In the genomic region with DNA sequence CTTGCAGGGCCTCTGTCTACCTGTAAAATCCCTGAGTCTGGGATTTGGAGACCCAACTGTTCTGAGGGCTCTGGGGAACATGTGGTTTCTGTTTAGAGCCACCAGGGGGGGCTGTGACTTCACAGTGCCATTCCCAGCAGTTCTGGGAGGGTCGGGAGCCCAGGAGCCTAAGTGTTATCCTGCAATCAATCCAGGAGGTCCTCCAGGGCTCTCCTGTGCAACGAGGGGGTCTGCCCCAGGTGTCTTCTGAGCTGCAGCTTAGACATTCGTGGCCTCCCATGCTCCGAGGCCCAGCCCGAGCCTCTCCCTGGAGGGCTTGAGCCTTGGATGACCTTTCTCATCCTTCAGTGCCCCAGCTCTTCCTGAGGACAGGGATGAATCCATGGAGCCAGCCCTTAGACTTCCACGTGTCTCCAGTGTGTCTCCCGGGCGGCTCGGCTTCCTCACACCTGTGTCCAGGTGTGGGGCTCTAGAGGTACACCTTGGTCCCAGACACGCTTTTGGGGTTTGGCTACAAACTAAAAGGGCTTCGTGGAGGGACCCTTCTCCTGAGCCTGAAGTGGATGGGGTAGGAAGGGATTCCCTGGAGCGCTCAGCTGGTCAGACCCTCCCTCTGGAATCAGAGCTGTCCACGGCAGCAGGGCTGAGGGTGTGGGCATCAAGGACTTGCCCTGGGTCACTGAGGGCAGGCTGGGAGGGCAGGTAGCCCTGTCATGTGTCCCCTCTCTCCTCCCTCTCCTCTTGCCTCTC, we compare ENCODE assay signal across 7 cellular contexts. TPM values are rescaled to one million over a fixed set of nuclear protein-coding genes. Genes with fewer than 3 reads are reported as not detected.
DNase-seq lines count a peak whose midpoint lies in the region; ATAC-seq and TF ChIP-seq lines count a peak whose summit lies in the region.

No MANE protein-coding gene starts in this region.

- DNase-seq in HFFc6 (no peak), Peyer's patch (peak in 2 of 3 donors; percentile 37 to 73), chondrocyte (ENCODE audit: low spot score) (no peak), left colon (peak in 1 of 2 donors; percentile 48), stomach (peak; percentile 54)
- DNase-seq in NK-92 treated with Interleukin-12 subunit alpha and Interleukin-12 subunit beta, amount 100 ng/mL, for 24 hours (lab: John Stamatoyannopoulos, UW): no peak

- no peak overlapping the region for H3K27ac Mint-ChIP-seq in HFFc6
- no peak overlapping the region for H3K27ac Mint-ChIP-seq in chondrocyte (ENCODE audit: unreplicated experiment)

- ATAC-seq in left colon: peak; percentile 77

- H3K4me3 ChIP-seq in DOHH2 (ENCODE audit: low read length) (no peak overlapping the region), Peyer's patch (no peak overlapping the region), stomach (no peak overlapping the region)

- no peak overlapping the region for H3K4me2 ChIP-seq in DOHH2 (ENCODE audit: low read length)

- no peaks in the 10 kb centered on the region for H3K36me3 ChIP-seq in DOHH2 (ENCODE audit: control insufficient read depth, low read length)
- H3K36me3 ChIP-seq in Peyer's patch: no peaks in the 10 kb centered on the region
- H3K36me3 ChIP-seq in stomach: no peaks in the 10 kb centered on the region

- H3F3A ChIP-seq in DOHH2 (ENCODE audit: control insufficient read depth, insufficient read depth): no peaks in the 10 kb centered on the region

- H3K27ac ChIP-seq in DOHH2 (ENCODE audit: low read depth, low read length) (no peak overlapping the region), Peyer's patch (no peak overlapping the region), stomach (no peak overlapping the region)

- H3K27me3 Mint-ChIP-seq in HFFc6 (ENCODE audit: insufficient read depth): peaks cover 8% of the 10 kb centered on the region; the same call in 1 of the 2 replicates
- no peaks in the 10 kb centered on the region for H3K27me3 Mint-ChIP-seq in chondrocyte (ENCODE audit: low read depth)

- H3K9me3 Mint-ChIP-seq in HFFc6 (no peaks in the 10 kb centered on the region), chondrocyte (ENCODE audit: low read depth) (no peaks in the 10 kb centered on the region)

- H4K20me1 ChIP-seq in DOHH2 (ENCODE audit: control insufficient read depth, insufficient read depth, low read depth, low read length): no peaks in the 10 kb centered on the region

- H3K4me1 ChIP-seq in DOHH2 (ENCODE audit: control insufficient read depth, low read length) (no peaks in the 10 kb centered on the region), Peyer's patch (no peaks in the 10 kb centered on the region), stomach (peaks cover 0 to 6% (median 2%) of the 10 kb centered on the region in 4 donors)

- peaks cover 21% of the 10 kb centered on the region for H3K4me1 Mint-ChIP-seq in HFFc6 (ENCODE audit: low read depth)
- H3K4me1 Mint-ChIP-seq in chondrocyte (ENCODE audit: low read depth): peaks cover 34% of the 10 kb centered on the region

- H3K9me2 ChIP-seq in DOHH2 (replicated peaks; ENCODE audit: control insufficient read depth, low read length): no peaks in the 10 kb centered on the region

- WGBS in stomach, 5 donors: 68 to 78% (median 71%) methylated on average over 12 to 13 of the region's 13 CpGs

- TF ChIP-seq CTCF in DOHH2 (IDR thresholded peaks at IDR 0.05; ENCODE audit: low read depth, low read length, poor library complexity, severe bottlenecking) (peak; percentile 83), HFFc6 (IDR thresholded peaks at IDR 0.05) (peak; percentile 97), Peyer's patch (IDR thresholded peaks at IDR 0.05) (peak; percentile 43 to 82 (median 76)), chondrocyte (IDR thresholded peaks at IDR 0.05) (peak; percentile 96), stomach (IDR thresholded peaks at IDR 0.05) (peak in 5 of 7 experiments; percentile 26 to 82 (median 74))

- TF ChIP-seq POLR2A in Peyer's patch (IDR thresholded peaks at IDR 0.05): no peak
- TF ChIP-seq POLR2A in stomach (IDR thresholded peaks at IDR 0.05): no peak

- no peak overlapping the region for H3K4me3 Mint-ChIP-seq in HFFc6
- no peak overlapping the region for H3K4me3 Mint-ChIP-seq in chondrocyte (ENCODE audit: unreplicated experiment)

- H3K27me3 ChIP-seq in DOHH2 (ENCODE audit: control insufficient read depth, low read length): peaks cover 37% of the 10 kb centered on the region
- no peaks in the 10 kb centered on the region for H3K27me3 ChIP-seq in Peyer's patch
- H3K27me3 ChIP-seq in stomach: no peaks in the 10 kb centered on the region

- H3K9me3 ChIP-seq in DOHH2 (ENCODE audit: control insufficient read depth, insufficient read depth, low read length) (no peaks in the 10 kb centered on the region), Peyer's patch (no peaks in the 10 kb centered on the region), stomach (no peaks in the 10 kb centered on the region)

- intact Hi-C loops in left colon (cut with DNase I, micrococcal nuclease) (loop anchor here in 1 of 2 donors (5.0 kb wide), 2 partner anchors 180 to 320 kb away; no protein-coding TSS in a partner anchor), stomach (cut with DNase I; ENCODE audit: low total_unique reads) (loop anchor here (10.0 kb wide), 1 partner anchor 312 kb away; no protein-coding TSS in a partner anchor)

- TF ChIP-seq EP300 in stomach (IDR thresholded peaks at IDR 0.05): no peak

- no peaks in the 10 kb centered on the region for H3K36me3 Mint-ChIP-seq in HFFc6 (ENCODE audit: low read depth)
- no peaks in the 10 kb centered on the region for H3K36me3 Mint-ChIP-seq in chondrocyte (ENCODE audit: low read depth)

- no peaks in the 10 kb centered on the region for H3K79me2 ChIP-seq in DOHH2 (ENCODE audit: control insufficient read depth, low read length)

RNA-seq across cellular contexts. Expression of a gene that starts 20.3 kb away (rescaled TPM):
- total RNA-seq in HFFc6 (2021; fragmentation: NEBNext Ultra II Directional; extraction: Animal tissue kit (Norgen Biotek cat#: 25700)): 10 to 100 TPM in 4 of 6 experiments, 1 to 10 TPM in 2; 9.5 to 14.0 (median 11.5) TPM
- total RNA-seq in Peyer's patch: 10 to 100 TPM; 38.5 to 80.0 (median 57.1) TPM
- total RNA-seq in chondrocyte: 18.1 to 27.2 TPM (median 26.7 TPM) in 3 replicates
- 10 to 100 TPM; 15.2 to 28.6 TPM for total RNA-seq in left colon
- 100 to 1,000 TPM in 1 of 5 donors, 10 to 100 TPM in 4; 22.0 to 113 (median 56.6) TPM for total RNA-seq in stomach
- polyA plus RNA-seq in stomach: 10 to 100 TPM; 25.7 to 36.3 (median 34.4) TPM

RNA-seq across cellular contexts. Expression of a gene that starts 23.4 kb away (rescaled TPM):
- total RNA-seq in HFFc6 (2021; fragmentation: NEBNext Ultra II Directional; extraction: Animal tissue kit (Norgen Biotek cat#: 25700)): under 1 TPM in 1 of 6 experiments, not detected in 5; 0.09 TPM
- total RNA-seq in Peyer's patch (10 to 100 TPM in 2 of 4 donors, 1 to 10 TPM in 2; 7.4 to 15.6 (median 9.9) TPM), chondrocyte (4.3 to 10.8 TPM (median 10.7 TPM) in 3 replicates), left colon (10 to 100 TPM; 12.6 to 20.8 TPM), stomach (10 to 100 TPM in 4 of 5 donors, 1 to 10 TPM in 1; 5.3 to 50.9 (median 15.6) TPM)
- polyA plus RNA-seq in stomach: 10 to 100 TPM in 2 of 3 donors, 1 to 10 TPM in 1; 6.3 to 11.6 (median 10.6) TPM

RNA-seq across cellular contexts. Expression of a gene that starts 54.2 kb away (rescaled TPM):
- total RNA-seq in HFFc6 (2021; fragmentation: NEBNext Ultra II Directional; extraction: Animal tissue kit (Norgen Biotek cat#: 25700)): 10 to 100 TPM; 24.1 to 56.0 (median 45.0) TPM
- total RNA-seq in Peyer's patch (10 to 100 TPM in 3 of 4 donors, 1 to 10 TPM in 1; 9.7 to 36.3 (median 15.3) TPM), chondrocyte (14.6 to 29.0 TPM (median 15.1 TPM) in 3 replicates), left colon (10 to 100 TPM; 10.4 to 16.4 TPM), stomach (10 to 100 TPM in 1 of 5 donors, 1 to 10 TPM in 3, not detected in 1; 2.6 to 16.5 (median 7.6) TPM)
- 1 to 10 TPM; 3.4 to 6.8 (median 5.4) TPM for polyA plus RNA-seq in stomach

Comparison
In these comparisons a context has a peak if more than half of its experiments do, and no peak if none do; other contexts are left out.
1. DNase-seq: peak in Peyer's patch (2 of 3) and stomach (single experiment); none in HFFc6 (single experiment), chondrocyte (single experiment) and NK-92 treated with Interleukin-12 subunit alpha and Interleukin-12 subunit beta, amount 100 ng/mL, for 24 hours (single experiment).
2. Peak in every context shown above with its lines, with median percentiles within 50 percentile points of each other: CTCF ChIP-seq.